In genomic region chr17:18850679-18851078, GRCh38 we compare ENCODE assay signal across 1 cellular context.
TF ChIP-seq lines count a peak whose summit lies in the region.

No MANE protein-coding gene starts in this region.

TF ChIP-seq in K562, 482 proteins besides CTCF, POLR2A, EP300 and RAD21:
- TF ChIP-seq NCOA4 (IDR thresholded peaks at IDR 0.05; ENCODE audit: partially characterized antibody) (no peak), LCOR (CRISPR knock-in tag; IDR thresholded peaks at IDR 0.05) (no peak), POLR2G (IDR thresholded peaks at IDR 0.05; ENCODE audit: low read depth, low read length) (no peak), TCF3 (CRISPR knock-in tag; IDR thresholded peaks at IDR 0.05) (no peak), POLR2H (tag; IDR thresholded peaks at IDR 0.05; ENCODE audit: low read depth) (no peak), HLTF (IDR thresholded peaks at IDR 0.05) (no peak), ZC3H11A (IDR thresholded peaks at IDR 0.05; ENCODE audit: low read depth, low read length) (no peak), ZNF133 (CRISPR knock-in tag; IDR thresholded peaks at IDR 0.05) (no peak), ZNF785 (CRISPR knock-in tag; IDR thresholded peaks at IDR 0.05) (no peak), IFI16 (CRISPR knock-in tag; IDR thresholded peaks at IDR 0.05) (no peak), BMI1 (IDR thresholded peaks at IDR 0.05; ENCODE audit: low read length) (no peak), TEAD1 (CRISPR knock-in tag; IDR thresholded peaks at IDR 0.05) (no peak), RFX5 (IDR thresholded peaks at IDR 0.05; ENCODE audit: low read depth, low read length) (no peak), FOXM1 (IDR thresholded peaks at IDR 0.05; ENCODE audit: low read depth) (no peak), FOXM1 (CRISPR knock-in tag; IDR thresholded peaks at IDR 0.05; ENCODE audit: low read depth) (no peak), ELK1 (CRISPR knock-in tag; IDR thresholded peaks at IDR 0.05) (no peak), TEAD2 (tag; IDR thresholded peaks at IDR 0.05) (no peak), ZNF239 (CRISPR knock-in tag; IDR thresholded peaks at IDR 0.05) (no peak)
- TF ChIP-seq, protein P1, sequence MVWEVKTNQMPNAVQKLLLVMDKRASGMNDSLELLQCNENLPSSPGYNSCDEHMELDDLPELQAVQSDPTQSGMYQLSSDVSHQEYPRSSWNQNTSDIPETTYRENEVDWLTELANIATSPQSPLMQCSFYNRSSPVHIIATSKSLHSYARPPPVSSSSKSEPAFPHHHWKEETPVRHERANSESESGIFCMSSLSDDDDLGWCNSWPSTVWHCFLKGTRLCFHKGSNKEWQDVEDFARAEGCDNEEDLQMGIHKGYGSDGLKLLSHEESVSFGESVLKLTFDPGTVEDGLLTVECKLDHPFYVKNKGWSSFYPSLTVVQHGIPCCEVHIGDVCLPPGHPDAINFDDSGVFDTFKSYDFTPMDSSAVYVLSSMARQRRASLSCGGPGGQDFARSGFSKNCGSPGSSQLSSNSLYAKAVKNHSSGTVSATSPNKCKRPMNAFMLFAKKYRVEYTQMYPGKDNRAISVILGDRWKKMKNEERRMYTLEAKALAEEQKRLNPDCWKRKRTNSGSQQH (CRISPR knock-in tag; IDR thresholded peaks at IDR 0.05) = no peak
